23 cellular contexts compared by ENCODE assay signal in the genomic region with DNA sequence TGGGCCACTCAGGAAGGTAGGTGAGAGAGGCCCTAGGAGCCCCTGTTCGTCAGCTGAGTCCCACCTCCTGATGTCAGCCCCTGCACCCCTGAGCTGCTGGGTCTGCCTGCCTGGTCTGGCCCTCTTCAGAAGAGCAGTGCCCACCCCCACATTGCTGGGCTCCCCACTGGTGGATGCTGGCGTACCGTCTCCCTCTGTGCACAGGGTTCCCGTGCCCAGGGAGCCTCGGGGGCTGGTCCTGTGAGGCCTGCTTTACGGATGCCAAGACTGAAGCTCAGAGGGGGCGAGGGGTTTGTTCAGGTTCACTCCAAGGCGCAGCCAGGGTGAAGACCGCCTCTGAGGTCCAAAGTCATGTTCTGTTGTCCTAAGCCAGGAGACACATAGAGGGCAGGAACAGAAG.
"Had no signal": no experiment of that assay in that cellular context is flagged by ENCODE, and none has a peak within 500 bp of the region (broad histone marks: within the 10 kb centered on the region; RNA-seq: fewer than 3 reads in every experiment).

No MANE protein-coding gene starts in this region.

- H3K27ac ChIP-seq: coronary artery, gastrocnemius medialis, hepatocyte, neutrophil, pancreas, stomach, thyroid gland, vagina had no signal

- H2AFZ ChIP-seq: hepatocyte had no signal

- H3K9me3 ChIP-seq: gastrocnemius medialis, neutrophil, pancreas, stomach, thyroid gland, vagina had no signal

- H3K4me1 ChIP-seq: pancreas, thyroid gland had no signal

- H3K27me3 ChIP-seq: gastrocnemius medialis, hepatocyte, neutrophil, pancreas, stomach, thyroid gland, vagina had no signal

- H3K4me3 Mint-ChIP-seq: memory B cell, natural killer cell had no signal

- H3K27me3 Mint-ChIP-seq: memory B cell had no signal

- FAIRE-seq: kidney, pancreas had no signal

- DNase-seq: dermis blood vessel endothelial cell; effector memory CD4-positive, alpha-beta T cell; gastrocnemius medialis; head of caudate nucleus; kidney; natural killer cell; pancreas; stimulated activated CD4-positive, alpha-beta T cell treated with anti-CD3 and anti-CD28 coated beads, Interleukin-12 subunit alpha, Interleukin-12 subunit beta, amount 100 ng/mL, for 4 hours; stimulated activated CD4-positive, alpha-beta T cell treated with anti-CD3 and anti-CD28 coated beads, Interleukin-1b, Interleukin-23, amount 100 ng/mL, for 48 hours; stimulated activated CD4-positive, alpha-beta T cell treated with anti-CD3 and anti-CD28 coated beads, Interleukin-4, amount 100 ng/mL, for 1 hour; stimulated activated CD8-positive, alpha-beta memory T cell treated with anti-CD3 and anti-CD28 coated beads, Interleukin-4, amount 100 ng/mL, for 48 hours; stimulated activated naive CD4-positive, alpha-beta T cell treated with Interleukin-2 at 50 U/mL for 16 hours; stomach; thyroid gland had no signal

- H3K27ac Mint-ChIP-seq: memory B cell had no signal

- H3K9me3 Mint-ChIP-seq: memory B cell, natural killer cell had no signal

- ATAC-seq: gastrocnemius medialis, left lobe of liver, natural killer cell, pancreas, sciatic nerve had no signal

- H3K4me1 Mint-ChIP-seq: natural killer cell had no signal

- H3K4me2 ChIP-seq: hepatocyte, smooth muscle cell had no signal

- H3K36me3 Mint-ChIP-seq: natural killer cell had no signal

- H3K4me3 ChIP-seq: coronary artery, gastrocnemius medialis, hepatocyte, lung, pancreas, smooth muscle cell, stomach, thyroid gland, vagina had no signal
